Comparison of ENCODE assay signal across 11 cellular contexts in genomic region chr19:4014541-4015491, GRCh38. TPM values are rescaled to one million over a fixed set of nuclear protein-coding genes. Genes with fewer than 3 reads are reported as not detected.
DNase-seq lines count a peak whose midpoint lies in the region; ATAC-seq, FAIRE-seq and TF ChIP-seq lines count a peak whose summit lies in the region.
"Had no signal": no experiment of that assay in that cellular context is flagged by ENCODE, and none has a peak within 500 bp of the region (broad histone marks: within the 10 kb centered on the region; RNA-seq: fewer than 3 reads in every experiment).

No MANE protein-coding gene starts in this region.

- H3K4me3 ChIP-seq in HCT116 (replicated peaks in 1 of 2; ENCODE audit: low read depth in 1 of 2, low read length in 2 of 2) (no peak overlapping the region), right atrium auricular region (peak overlapping the region in 1 of 2 donors; percentile 27)

- no peaks in the 10 kb centered on the region for H3K27me3 Mint-ChIP-seq in activated T-cell treated with anti-CD3 and anti-CD28 coated beads, Interleukin-2, amount 50 U/mL, for 4 hours (ENCODE audit: low read depth)

- no peak overlapping the region for H3K4me2 ChIP-seq in HCT116 (ENCODE audit: low read length)

- BruUV-seq in HCT116 (replicated peaks; lab: Mats Ljungman, UMichigan) = no TSS peak

- peaks cover 19% of the 10 kb centered on the region for H3K4me1 Mint-ChIP-seq in activated T-cell treated with anti-CD3 and anti-CD28 coated beads, Interleukin-2, amount 50 U/mL, for 4 hours (ENCODE audit: low read depth)

- no peaks in the 10 kb centered on the region for H3K9me3 Mint-ChIP-seq in activated T-cell treated with anti-CD3 and anti-CD28 coated beads, Interleukin-2, amount 50 U/mL, for 4 hours

- TF ChIP-seq RAD21 in HCT116 (IDR thresholded peaks at IDR 0.05; ENCODE audit: low read depth) = no peak

- RAD21 ChIA-PET in HCT116 (lab: Charles Lee; ENCODE audit: low non-redundant PET in 1 of 2, low total read pairs in 2 of 2, uncharacterized antibody in 2 of 2, unreplicated experiment in 2 of 2) = no interaction called here

- POLR2A ChIA-PET in HCT116 (lab: Charles Lee) = no interaction called here

- FAIRE-seq in H54 (lab: Jason Lieb, UNC) (no peak), GM12891 (lab: Jason Lieb, UNC) (no peak)
- FAIRE-seq: colon had no signal

- H3K36me3 ChIP-seq in HCT116 (ENCODE audit: control insufficient read depth in 1 of 2, insufficient read depth in 2 of 2, low read length in 2 of 2) (peaks cover 3 to 5% of the 10 kb centered on the region in 2 experiments; a peak in 3 of 4 replicates), right atrium auricular region (peaks cover 28% of the 10 kb centered on the region)

- no peak for DNase-seq in HCT116 (ENCODE audit: low read depth, low spot score)
- DNase-seq in activated T-cell treated with anti-CD3 and anti-CD28 coated beads, Interleukin-2, amount 50 U/mL, for 4 hours = peak; percentile 23
- no peak for DNase-seq in right atrium auricular region (ENCODE audit: low spot score)
- peak; percentile 39 for DNase-seq in stimulated activated CD4-positive, alpha-beta T cell treated with anti-CD3 and anti-CD28 coated beads, Interleukin-1b, Interleukin-23, amount 100 ng/mL, for 48 hours
- DNase-seq in CD1c-positive myeloid dendritic cell (ENCODE audit: extremely low spot score) = no peak
- DNase-seq in H54 (ENCODE audit: insufficient read length, low spot score) = no peak
- DNase-seq in GM12891 (ENCODE audit: insufficient read length, low spot score) = no peak

- TF ChIP-seq POLR2A in HCT116 (IDR thresholded peaks at IDR 0.05; ENCODE audit: borderline replicate concordance, extremely low read depth, insufficient read depth, insufficient read length) = no peak
- no peak for TF ChIP-seq POLR2A in H54 (IDR thresholded peaks at IDR 0.05; ENCODE audit: low read depth, low read length)
- TF ChIP-seq POLR2A in GM12891 (IDR thresholded peaks at IDR 0.05; ENCODE audit: low read depth, low read length) = no peak

- H2AFZ ChIP-seq in HCT116 (ENCODE audit: low read depth, low read length, poor library complexity, severe bottlenecking) = no peak overlapping the region

- no peak overlapping the region for H3K4me3 Mint-ChIP-seq in activated T-cell treated with anti-CD3 and anti-CD28 coated beads, Interleukin-2, amount 50 U/mL, for 4 hours

- intact Hi-C loops in HCT116 (cut with micrococcal nuclease) = no loop called here

- H3K27ac ChIP-seq in HCT116 (ENCODE audit: low read depth, low read length) (no peak overlapping the region), right atrium auricular region (peak overlapping the region; percentile 44 to 66)
- H3K27ac ChIP-seq: HL-60, neutrophil had no signal

- H3K9me2 ChIP-seq in HCT116 (ENCODE audit: insufficient read depth) = no peaks in the 10 kb centered on the region

- H3K9me3 ChIP-seq in HCT116 (ENCODE audit: control insufficient read depth in 1 of 2, insufficient read depth in 1 of 2, low read depth in 1 of 2, low read length in 2 of 2) = no peaks in the 10 kb centered on the region
- no peaks in the 10 kb centered on the region for H3K9me3 ChIP-seq in right atrium auricular region
- H3K9me3 ChIP-seq: neutrophil had no signal

- H3K79me2 ChIP-seq in HCT116 (ENCODE audit: insufficient read depth, low read length) = peaks cover 75% of the 10 kb centered on the region

- no peak overlapping the region for H3K9ac ChIP-seq in HCT116 (ENCODE audit: low read length)

- no peaks in the 10 kb centered on the region for H4K20me1 ChIP-seq in HCT116 (ENCODE audit: insufficient read depth)

- ATAC-seq in HCT116 (peak; percentile 89), GM19467 (IDR thresholded peaks at IDR 0.05; ENCODE audit: unreplicated experiment) (no peak)
- peak; percentile 49 to 65 for ATAC-seq in activated T-cell treated with anti-CD3 and anti-CD28 coated beads, Interleukin-2, amount 50 U/mL, for 4 hours

- H3K4me1 ChIP-seq in HCT116 (ENCODE audit: control insufficient read depth in 1 of 2, insufficient read depth in 2 of 2, low read length in 2 of 2) (no peaks in the 10 kb centered on the region), right atrium auricular region (peaks cover 0 to 55% of the 10 kb centered on the region in 2 donors)

- no peak for TF ChIP-seq CTCF in HCT116 (IDR thresholded peaks at IDR 0.05 in 2 of 3, conservative IDR thresholded peaks at IDR 0.05 in 1 of 3; ENCODE audit: borderline replicate concordance in 1 of 3, insufficient read depth in 1 of 3, low read depth in 2 of 3, low read length in 2 of 3)
- no peak for TF ChIP-seq CTCF in right atrium auricular region (IDR thresholded peaks at IDR 0.05)

- CTCF ChIA-PET in HCT116 (lab: Charles Lee) = no interaction called here

- peaks cover 6% of the 10 kb centered on the region for H3K36me3 Mint-ChIP-seq in activated T-cell treated with anti-CD3 and anti-CD28 coated beads, Interleukin-2, amount 50 U/mL, for 4 hours (ENCODE audit: insufficient read depth)

- H3K27me3 ChIP-seq in HCT116 (ENCODE audit: insufficient read depth, low read length) = no peaks in the 10 kb centered on the region
- no peaks in the 10 kb centered on the region for H3K27me3 ChIP-seq in right atrium auricular region
- H3K27me3 ChIP-seq: neutrophil had no signal

TF ChIP-seq in HCT116, 20 proteins besides CTCF, POLR2A, EP300 and RAD21:
- no peak for TF ChIP-seq ZFX (IDR thresholded peaks at IDR 0.05)
- TF ChIP-seq MAX (IDR thresholded peaks at IDR 0.05) = no peak
- TF ChIP-seq ELF1 (IDR thresholded peaks at IDR 0.05; ENCODE audit: borderline replicate concordance, low read depth) = no peak

TF ChIP-seq in GM12891, 5 proteins besides CTCF, POLR2A, EP300 and RAD21:
- TF ChIP-seq POU2F2 (IDR thresholded peaks at IDR 0.05; ENCODE audit: low read depth, low read length) (no peak), TAF1 (IDR thresholded peaks at IDR 0.05; ENCODE audit: low read depth, low read length) (no peak), PAX5 (IDR thresholded peaks at IDR 0.05; ENCODE audit: insufficient read depth, low read length, severe bottlenecking) (no peak), SPI1 (IDR thresholded peaks at IDR 0.05; ENCODE audit: low read depth, low read length) (no peak), POLR2AphosphoS5 (IDR thresholded peaks at IDR 0.05; ENCODE audit: low read depth, low read length) (no peak)
TF ChIP-seq in GM12891: peak in this region for 0.

RNA-seq across cellular contexts. Expression of gene PIAS4, which starts 7.3 kb away (rescaled TPM):
- total RNA-seq in HCT116 (2021; ENCODE audit: unreplicated experiment) (28.4 TPM), right atrium auricular region (10 to 100 TPM; 10.9 to 11.4 TPM)
- 15.6 and 19.9 TPM in 2 replicates for polyA plus RNA-seq in HCT116 (2012)
- total RNA-seq in activated T-cell treated with anti-CD3 and anti-CD28 coated beads, Interleukin-2, amount 50 U/mL, for 4 hours = 10 to 100 TPM; 33.9 to 37.0 (median 35.3) TPM
- polyA plus RNA-seq in GM12891 (2012; ENCODE audit: low read depth, missing spikeins) = 14.1 TPM

RNA-seq across cellular contexts. Expression of gene EEF2, which starts 29.6 kb away (rescaled TPM):
- 3,796 TPM for total RNA-seq in HCT116 (2021; ENCODE audit: unreplicated experiment)
- polyA plus RNA-seq in HCT116 (2012) = 3,320 and 3,735 TPM in 2 replicates
- total RNA-seq in activated T-cell treated with anti-CD3 and anti-CD28 coated beads, Interleukin-2, amount 50 U/mL, for 4 hours = 1,000 to 10,000 TPM; 3,493 to 4,080 (median 3,609) TPM
- 1,000 to 10,000 TPM; 1,205 to 1,737 TPM for total RNA-seq in right atrium auricular region
- polyA plus RNA-seq in GM12891 (2012; ENCODE audit: low read depth, missing spikeins) = 2,933 TPM

RNA-seq across cellular contexts. Expression of gene DAPK3, which starts 43.9 kb away (rescaled TPM):
- total RNA-seq in HCT116 (2021; ENCODE audit: unreplicated experiment) (54.8 TPM), right atrium auricular region (100 to 1,000 TPM in 1 of 2 donors, 10 to 100 TPM in 1; 46.2 to 202 TPM)
- 48.0 and 62.1 TPM in 2 replicates for polyA plus RNA-seq in HCT116 (2012)
- 10 to 100 TPM; 41.6 to 44.3 (median 42.6) TPM for total RNA-seq in activated T-cell treated with anti-CD3 and anti-CD28 coated beads, Interleukin-2, amount 50 U/mL, for 4 hours
- 41.6 TPM for polyA plus RNA-seq in GM12891 (2012; ENCODE audit: low read depth, missing spikeins)

RNA-seq across cellular contexts. Expression of gene ZBTB7A, which starts 51.9 kb away (rescaled TPM):
- total RNA-seq in HCT116 (2021; ENCODE audit: unreplicated experiment) (49.5 TPM), right atrium auricular region (10 to 100 TPM; 33.8 to 50.0 TPM)
- 22.4 and 32.2 TPM in 2 replicates for polyA plus RNA-seq in HCT116 (2012)
- total RNA-seq in activated T-cell treated with anti-CD3 and anti-CD28 coated beads, Interleukin-2, amount 50 U/mL, for 4 hours = 10 to 100 TPM; 46.6 to 49.6 (median 47.4) TPM
- 7.3 TPM for polyA plus RNA-seq in GM12891 (2012; ENCODE audit: low read depth, missing spikeins)

Comparison
In these comparisons a context has a peak if more than half of its experiments do, and no peak if none do; other contexts are left out.
1. DNase-seq: peak in activated T-cell treated with anti-CD3 and anti-CD28 coated beads, Interleukin-2, amount 50 U/mL, for 4 hours (single experiment) and stimulated activated CD4-positive, alpha-beta T cell treated with anti-CD3 and anti-CD28 coated beads, Interleukin-1b, Interleukin-23, amount 100 ng/mL, for 48 hours (single experiment); none in HCT116 (single experiment), right atrium auricular region (single experiment), CD1c-positive myeloid dendritic cell (single experiment), H54 (single experiment) and GM12891 (single experiment).